Comparison of ENCODE assay signal across 8 cellular contexts in genomic region chr19:54364775-54365257, GRCh38. TPM values are rescaled to one million over a fixed set of nuclear protein-coding genes. Genes with fewer than 3 reads are reported as not detected.
A peak's percentile ranks its signal among the peaks of the same experiment; 100 is the strongest.
DNase-seq lines count a peak whose midpoint lies in the region; TF ChIP-seq lines count a peak whose summit lies in the region.

Gene LAIR1 (minus strand): TSS chr19:54364931. CDS start chr19:54364804, 127 bp downstream.

- H3K4me3 ChIP-seq in Jurkat, Clone E6-1 (ENCODE audit: low read length), result peak within 1 kb of the TSS; percentile 66
- peak within 1 kb of the TSS in 3 of 4 donors; percentile 27 to 44 (median 37) for H3K4me3 ChIP-seq in esophagus squamous epithelium

- peak in 1 of 4 donors; percentile 46 for TF ChIP-seq POLR2A in esophagus squamous epithelium (IDR thresholded peaks at IDR 0.05)

- H3K27ac ChIP-seq in esophagus squamous epithelium, result peak within 1 kb of the TSS in 3 of 4 donors; percentile 25 to 79 (median 67)

- H3K27me3 ChIP-seq in esophagus squamous epithelium, result no peaks in the 10 kb centered on the region

- TF ChIP-seq CTCF in esophagus squamous epithelium (IDR thresholded peaks at IDR 0.05), result no peak

- CTCF ChIA-PET in activated CD4-positive, alpha-beta memory T cell treated with anti-CD3 and anti-CD28 coated beads for 36 hours (lab: Charles Lee), result interaction anchor here (2.0 kb wide), 1 partner anchor 25 kb away, joined by 27 read pairs; no protein-coding TSS in a partner anchor

- POLR2A ChIA-PET in activated CD4-positive, alpha-beta memory T cell treated with anti-CD3 and anti-CD28 coated beads for 36 hours (lab: Charles Lee), result no interaction called here

- 54 to 65% methylated on average over 8 to 12 of the region's 13 CpGs for WGBS in esophagus squamous epithelium, 2 donors

- H3K4me1 ChIP-seq in esophagus squamous epithelium, result no peaks in the 10 kb centered on the region

- no peaks in the 10 kb centered on the region for H3K36me3 ChIP-seq in esophagus squamous epithelium

- H3K27me3 Mint-ChIP-seq in activated CD4-positive, alpha-beta memory T cell treated with anti-CD3 and anti-CD28 coated beads for 36 hours, result peaks cover 7% of the 10 kb centered on the region

- intact Hi-C loops in activated CD4-positive, alpha-beta memory T cell treated with anti-CD3 and anti-CD28 coated beads for 36 hours (cut with micrococcal nuclease), result loop anchor here (1.0 kb wide), 1 partner anchor 23 kb away; no protein-coding TSS in a partner anchor
- intact Hi-C loops in esophagus squamous epithelium (cut with DNase I), result no loop called here

- H3K4me1 Mint-ChIP-seq in activated CD4-positive, alpha-beta memory T cell treated with anti-CD3 and anti-CD28 coated beads for 36 hours (ENCODE audit: low read depth), result peaks cover 72% of the 10 kb centered on the region

- H3K9me3 ChIP-seq in esophagus squamous epithelium, result no peaks in the 10 kb centered on the region

- DNase-seq in Jurkat, Clone E6-1 (ENCODE audit: low read depth, low spot score), result peak; percentile 83
- peak; percentile 70 for DNase-seq in activated CD4-positive, alpha-beta memory T cell treated with anti-CD3 and anti-CD28 coated beads for 36 hours
- no peak for DNase-seq in esophagus squamous epithelium (lab: John Stamatoyannopoulos, UW)
- DNase-seq in stimulated activated CD4-positive, alpha-beta T cell treated with anti-CD3 and anti-CD28 coated beads, Interleukin-15, amount 100 ng/mL, for 48 hours (ENCODE audit: low read depth in 2 of 2), result peak; percentile 40 to 48
- DNase-seq in AG08396 (ENCODE audit: low spot score), result no peak
- no peak for DNase-seq in NCI-H2081 (lab: John Stamatoyannopoulos, UW)
- DNase-seq in HK-2 (ENCODE audit: unreplicated experiment), result no peak
- no peak for DNase-seq in NK-92 treated with Interleukin-12 subunit alpha and Interleukin-12 subunit beta, amount 100 ng/mL, for 24 hours (lab: John Stamatoyannopoulos, UW)

- H3K9me3 Mint-ChIP-seq in activated CD4-positive, alpha-beta memory T cell treated with anti-CD3 and anti-CD28 coated beads for 36 hours, result no peaks in the 10 kb centered on the region

- peak within 1 kb of the TSS; percentile 84 for H3K27ac Mint-ChIP-seq in activated CD4-positive, alpha-beta memory T cell treated with anti-CD3 and anti-CD28 coated beads for 36 hours

- H3K36me3 Mint-ChIP-seq in activated CD4-positive, alpha-beta memory T cell treated with anti-CD3 and anti-CD28 coated beads for 36 hours, result no peaks in the 10 kb centered on the region

- peak within 1 kb of the TSS; percentile 78 for H3K4me3 Mint-ChIP-seq in activated CD4-positive, alpha-beta memory T cell treated with anti-CD3 and anti-CD28 coated beads for 36 hours

RNA-seq across cellular contexts. Expression of gene LAIR1, which starts in this region (rescaled TPM):
- polyA plus RNA-seq in Jurkat, Clone E6-1 (2012; ENCODE audit: insufficient read depth, insufficient read length), result 27.9 TPM
- total RNA-seq in activated CD4-positive, alpha-beta memory T cell treated with anti-CD3 and anti-CD28 coated beads for 36 hours, result 1 to 10 TPM; 4.9 to 5.7 TPM
- total RNA-seq in esophagus squamous epithelium, result 10 to 100 TPM in 2 of 4 donors, 1 to 10 TPM in 1, under 1 TPM in 1; 0.57 to 11.4 (median 6.1) TPM

Comparison
In these comparisons a context has a peak if more than half of its experiments do, and no peak if none do; other contexts are left out.
1. DNase-seq: peak in Jurkat, Clone E6-1 (single experiment), activated CD4-positive, alpha-beta memory T cell treated with anti-CD3 and anti-CD28 coated beads for 36 hours (single experiment) and stimulated activated CD4-positive, alpha-beta T cell treated with anti-CD3 and anti-CD28 coated beads, Interleukin-15, amount 100 ng/mL, for 48 hours (2 of 2); none in esophagus squamous epithelium (single experiment), AG08396 (single experiment), NCI-H2081 (0 of 2), HK-2 (single experiment) and NK-92 treated with Interleukin-12 subunit alpha and Interleukin-12 subunit beta, amount 100 ng/mL, for 24 hours (single experiment).